8 cellular contexts compared by ENCODE assay signal in the genomic region with DNA sequence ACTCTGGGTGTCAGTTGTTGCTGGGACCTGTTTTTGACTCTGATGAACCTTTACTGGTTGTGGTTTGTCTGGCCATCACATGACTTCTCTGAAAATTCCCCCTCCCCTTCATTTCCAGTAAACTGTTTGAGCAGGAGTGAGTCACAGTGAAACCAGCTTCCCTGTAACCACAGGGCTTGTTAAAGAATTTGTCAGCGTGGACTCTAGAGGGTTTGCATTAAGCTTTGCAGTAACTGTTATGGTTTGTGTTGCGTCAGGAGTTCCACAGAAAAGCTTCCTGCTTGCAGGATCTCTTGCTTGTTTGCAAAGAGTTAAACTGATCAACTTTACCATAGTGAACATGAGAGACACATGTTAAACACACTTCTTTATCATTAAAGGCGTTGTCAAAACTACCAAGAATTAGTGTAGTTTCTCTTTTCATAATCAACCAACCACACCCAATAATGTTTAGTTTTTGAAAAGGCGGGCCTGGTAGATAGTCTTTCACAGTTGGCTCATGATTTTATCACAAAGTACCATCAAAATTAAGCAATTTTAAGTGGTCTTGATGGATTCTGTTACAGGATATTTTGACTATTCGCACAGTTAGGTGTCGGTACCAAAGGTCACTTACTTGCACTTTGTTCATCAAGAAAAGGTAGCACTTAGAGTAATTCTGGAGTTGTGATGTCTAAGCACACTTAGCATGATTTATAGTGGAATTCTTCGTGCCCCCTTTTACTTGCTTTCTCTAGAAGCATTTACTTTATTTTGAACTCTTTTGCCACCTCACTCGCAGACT.
DNase-seq lines count a peak whose midpoint lies in the region; ATAC-seq and TF ChIP-seq lines count a peak whose summit lies in the region.

No MANE protein-coding gene starts in this region.

- no peak for TF ChIP-seq POLR2A in sigmoid colon (IDR thresholded peaks at IDR 0.05)

- no peaks in the 10 kb centered on the region for H3K27me3 Mint-ChIP-seq in activated naive CD8-positive, alpha-beta T cell treated with anti-CD3 and anti-CD28 coated beads, Interleukin-2, amount 10 ng/mL, durations not matched to agents 7 days and 5 days

- TF ChIP-seq CTCF in left ventricle myocardium inferior (IDR thresholded peaks at IDR 0.05; ENCODE audit: borderline replicate concordance) (no peak), sigmoid colon (IDR thresholded peaks at IDR 0.05) (peak in 1 of 4 experiments; percentile 6)

- WGBS in sigmoid colon, 2 donors: 1 to 11% methylated on average over 8 of the region's 8 CpGs

- H3K4me3 Mint-ChIP-seq in activated naive CD8-positive, alpha-beta T cell treated with anti-CD3 and anti-CD28 coated beads, Interleukin-2, amount 10 ng/mL, durations not matched to agents 7 days and 5 days: peak overlapping the region; percentile 88

- peak; percentile 90 for ATAC-seq in GM21390 (IDR thresholded peaks at IDR 0.05; ENCODE audit: unreplicated experiment)
- ATAC-seq in activated naive CD8-positive, alpha-beta T cell treated with anti-CD3 and anti-CD28 coated beads, Interleukin-2, amount 10 ng/mL, durations not matched to agents 7 days and 5 days (ENCODE audit: low read depth): peak; percentile 88

- no peaks in the 10 kb centered on the region for H3K9me3 Mint-ChIP-seq in activated naive CD8-positive, alpha-beta T cell treated with anti-CD3 and anti-CD28 coated beads, Interleukin-2, amount 10 ng/mL, durations not matched to agents 7 days and 5 days

- TF ChIP-seq EP300 in sigmoid colon (IDR thresholded peaks at IDR 0.05): peak in 3 of 4 donors; percentile 70 to 98 (median 92)

- H3K27me3 ChIP-seq in left ventricle myocardium inferior (ENCODE audit: low read depth): no peaks in the 10 kb centered on the region
- H3K27me3 ChIP-seq in sigmoid colon: no peaks in the 10 kb centered on the region

- H3K9ac ChIP-seq in SK-N-MC (ENCODE audit: insufficient read length): peak overlapping the region; percentile 65

- H3K9me3 ChIP-seq in SK-N-MC (ENCODE audit: low read depth, low read length) (no peaks in the 10 kb centered on the region), left ventricle myocardium inferior (replicated peaks) (no peaks in the 10 kb centered on the region), sigmoid colon (no peaks in the 10 kb centered on the region)

- POLR2A ChIA-PET in activated naive CD8-positive, alpha-beta T cell treated with anti-CD3 and anti-CD28 coated beads, Interleukin-2, amount 10 ng/mL, durations not matched to agents 7 days and 5 days (lab: Charles Lee): interaction anchor here (0.7 to 8.6 kb wide), 14 partner anchors 10 to 178 kb away, joined by 3 to 189 read pairs (median 5); partner anchors contain the start of genes RNFT1, RPS6KB1 and TUBD1

- H3K36me3 Mint-ChIP-seq in activated naive CD8-positive, alpha-beta T cell treated with anti-CD3 and anti-CD28 coated beads, Interleukin-2, amount 10 ng/mL, durations not matched to agents 7 days and 5 days: peaks cover 8% of the 10 kb centered on the region

- H3K4me3 ChIP-seq in SK-N-MC (peak overlapping the region; percentile 66), left ventricle myocardium inferior (peak overlapping the region; percentile 19), sigmoid colon (peak overlapping the region; percentile 1 to 32 (median 19))

- H3K4me1 ChIP-seq in left ventricle myocardium inferior (peaks cover 50% of the 10 kb centered on the region), sigmoid colon (peaks cover 0 to 71% (median 50%) of the 10 kb centered on the region in 4 donors)

- no peaks in the 10 kb centered on the region for H3K36me3 ChIP-seq in SK-N-MC (ENCODE audit: insufficient read depth, low read length)
- peaks cover 2% of the 10 kb centered on the region for H3K36me3 ChIP-seq in left ventricle myocardium inferior
- H3K36me3 ChIP-seq in sigmoid colon: no peaks in the 10 kb centered on the region

- H3K27ac ChIP-seq in SK-N-MC (peak overlapping the region; percentile 96), left ventricle myocardium inferior (replicated peaks) (peak overlapping the region; percentile 70), sigmoid colon (peak overlapping the region; percentile 78 to 93 (median 82))

- H3K27ac Mint-ChIP-seq in activated naive CD8-positive, alpha-beta T cell treated with anti-CD3 and anti-CD28 coated beads, Interleukin-2, amount 10 ng/mL, durations not matched to agents 7 days and 5 days: peak overlapping the region; percentile 94

- DNase-seq in DMS53 treated with DMSO at 0.1 percent for 48 hours (lab: John Stamatoyannopoulos, UW; ENCODE audit: unreplicated experiment) (peak; percentile 88), HT-29 (ENCODE audit: low spot score) (peak; percentile 92), SK-N-MC (ENCODE audit: low read depth, low spot score) (peak; percentile 96), left ventricle myocardium inferior (no peak), sigmoid colon (peak; percentile 77), NCI-H128 (lab: John Stamatoyannopoulos, UW; ENCODE audit: unreplicated experiment) (no peak)
- no peak for DNase-seq in activated naive CD8-positive, alpha-beta T cell treated with anti-CD3 and anti-CD28 coated beads, Interleukin-2, amount 10 ng/mL, durations not matched to agents 7 days and 5 days

- intact Hi-C loops in left ventricle myocardium inferior (cut with micrococcal nuclease): no loop called here
- intact Hi-C loops in sigmoid colon (cut with DNase I): loop anchor here (5.0 kb wide), 1 partner anchor 41 kb away; no protein-coding TSS in a partner anchor

- peaks cover 44% of the 10 kb centered on the region for H3K4me1 Mint-ChIP-seq in activated naive CD8-positive, alpha-beta T cell treated with anti-CD3 and anti-CD28 coated beads, Interleukin-2, amount 10 ng/mL, durations not matched to agents 7 days and 5 days

Comparison
In these comparisons a context has a peak if more than half of its experiments do, and no peak if none do; other contexts are left out.
1. DNase-seq: peak in DMS53 treated with DMSO at 0.1 percent for 48 hours (single experiment), HT-29 (single experiment), SK-N-MC (single experiment) and sigmoid colon (single experiment); none in activated naive CD8-positive, alpha-beta T cell treated with anti-CD3 and anti-CD28 coated beads, Interleukin-2, amount 10 ng/mL, durations not matched to agents 7 days and 5 days (single experiment), left ventricle myocardium inferior (single experiment) and NCI-H128 (single experiment).
2. Peak in every context shown above with its lines, with median percentiles within 50 percentile points of each other: H3K27ac ChIP-seq and H3K4me3 ChIP-seq.